ENCODE assay signal across 9 cellular contexts in genomic region chr13:78608705-78609463, GRCh38. TPM values are rescaled to one million over a fixed set of nuclear protein-coding genes. Genes with fewer than 3 reads are reported as not detected.
A peak's percentile ranks its signal among the peaks of the same experiment; 100 is the strongest.
DNase-seq lines count a peak whose midpoint lies in the region; ATAC-seq and TF ChIP-seq lines count a peak whose summit lies in the region.
"Had no signal": no experiment of that assay in that cellular context is flagged by ENCODE, and none has a peak within 500 bp of the region (broad histone marks: within the 10 kb centered on the region; RNA-seq: fewer than 3 reads in every experiment).

No MANE protein-coding gene starts in this region.

- H3K27ac ChIP-seq in ACC112 (ENCODE audit: low read depth, low read length): no peak overlapping the region
- H3K27ac ChIP-seq in HL-60 (replicated peaks): no peak overlapping the region
- H3K27ac ChIP-seq in ectodermal cell (ENCODE audit: insufficient read depth, low read depth, low read length, poor library complexity, severe bottlenecking): no peak overlapping the region
- no peak overlapping the region for H3K27ac ChIP-seq in mucosa of rectum (ENCODE audit: low read depth in 2 of 2, low read length in 2 of 2)

- H2AFZ ChIP-seq in ACC112 (ENCODE audit: low read length, unreplicated experiment): peak overlapping the region; percentile 61

- ATAC-seq in HG02884 (IDR thresholded peaks at IDR 0.05; ENCODE audit: unreplicated experiment): no peak

- H3K36me3 ChIP-seq in ACC112 (ENCODE audit: insufficient read depth, low read length) (no peaks in the 10 kb centered on the region), ectodermal cell (ENCODE audit: control insufficient read depth, insufficient read depth, low read length) (no peaks in the 10 kb centered on the region), mucosa of rectum (ENCODE audit: control insufficient read depth in 2 of 2, insufficient read depth in 2 of 2, low read length in 2 of 2) (no peaks in the 10 kb centered on the region)

- H3K4me3 ChIP-seq in ACC112 (ENCODE audit: low read depth, low read length) (peak overlapping the region; percentile 75), HL-60 (replicated peaks; ENCODE audit: insufficient read depth, low read length) (0 out of 2 replicates have a peak overlapping the region, but pooled peaks have one; percentile 8), ectodermal cell (ENCODE audit: insufficient read depth, low read depth, low read length) (peak overlapping the region; percentile 37), mucosa of rectum (ENCODE audit: low read length in 2 of 2) (peak overlapping the region; percentile 52 to 57)

- DNase-seq in HL-60 (ENCODE audit: low read depth in 1 of 2, low spot score in 1 of 2) (no peak), mesenteric fat pad (ENCODE audit: low spot score) (no peak), NCI-H1436 (lab: John Stamatoyannopoulos, UW) (no peak)
- DNase-seq in stimulated activated CD4-positive, alpha-beta T cell treated with anti-CD3 and anti-CD28 coated beads, Interleukin-15, amount 100 ng/mL, for 24 hours: no peak
- DNase-seq: small intestine had no signal

- H3K4me1 ChIP-seq in ACC112 (ENCODE audit: control insufficient read depth, insufficient read depth, low read length, unreplicated experiment) (peaks cover 8% of the 10 kb centered on the region), ectodermal cell (ENCODE audit: control insufficient read depth, insufficient read depth, low read length) (peaks cover 24% of the 10 kb centered on the region), mucosa of rectum (ENCODE audit: control insufficient read depth in 2 of 2, insufficient read depth in 2 of 2, low read length in 2 of 2) (peaks cover 6 to 7% of the 10 kb centered on the region in 2 donors)

- H3K9ac ChIP-seq in mucosa of rectum (ENCODE audit: low read depth in 1 of 2, low read length in 2 of 2): no peak overlapping the region

- H3K27me3 ChIP-seq in ACC112 (ENCODE audit: insufficient read depth, low read length) (peaks cover 77% of the 10 kb centered on the region), HL-60 (ENCODE audit: insufficient read depth, poor library complexity, severe bottlenecking) (peaks cover 69% of the 10 kb centered on the region), ectodermal cell (ENCODE audit: control insufficient read depth, insufficient read depth, low read length, poor library complexity, severe bottlenecking) (peaks cover 87% of the 10 kb centered on the region), mucosa of rectum (ENCODE audit: control insufficient read depth in 2 of 2, insufficient read depth in 2 of 2, low read length in 2 of 2) (peaks cover 65 to 69% of the 10 kb centered on the region in 2 donors)

- TF ChIP-seq CTCF in HL-60 (IDR thresholded peaks at IDR 0.05; ENCODE audit: insufficient read depth, low read length): no peak

- 1% methylated on average over 52 of the region's 53 CpGs for WGBS in ectodermal cell, 2 experiments

- H3K9me3 ChIP-seq in ectodermal cell (ENCODE audit: control insufficient read depth, low read length) (no peaks in the 10 kb centered on the region), mucosa of rectum (ENCODE audit: control insufficient read depth in 2 of 2, low read length in 2 of 2) (no peaks in the 10 kb centered on the region)

- no peaks in the 10 kb centered on the region for H3K79me2 ChIP-seq in ACC112 (ENCODE audit: control insufficient read depth, insufficient read depth, low read length, unreplicated experiment)

RNA-seq across cellular contexts. Expression of gene POU4F1, which starts 5.5 kb away (rescaled TPM):
- polyA plus RNA-seq in ectodermal cell (2013, experiment 1 of 4): 60.7 TPM
- polyA plus RNA-seq in ectodermal cell (2013, experiment 2 of 4): 96.6 TPM
- 70.1 TPM for polyA plus RNA-seq in ectodermal cell (2013, experiment 3 of 4)
- polyA plus RNA-seq in ectodermal cell (2013, experiment 4 of 4): 85.4 TPM
- total RNA-seq in mesenteric fat pad: not detected

RNA-seq across cellular contexts. Expression of gene OBI1, which starts 50.1 kb away (rescaled TPM):
- 30.2 TPM for polyA plus RNA-seq in ectodermal cell (2013, experiment 1 of 4)
- 32.5 TPM for polyA plus RNA-seq in ectodermal cell (2013, experiment 2 of 4)
- 23.9 TPM for polyA plus RNA-seq in ectodermal cell (2013, experiment 3 of 4)
- polyA plus RNA-seq in ectodermal cell (2013, experiment 4 of 4): 24.0 TPM
- 8.2 TPM for total RNA-seq in mesenteric fat pad

Comparison
In these comparisons a context has a peak if more than half of its experiments do, and no peak if none do; other contexts are left out.
1. H3K4me3 ChIP-seq: peak in every context shown above with its lines; median percentile 75 in ACC112; 54 in mucosa of rectum; 37 in ectodermal cell; 8 in HL-60.